33 cellular contexts compared by ENCODE assay signal in genomic region chr4:178320003-178320402, GRCh38.
"Had no signal": no experiment of that assay in that cellular context is flagged by ENCODE, and none has a peak within 500 bp of the region (broad histone marks: within the 10 kb centered on the region; RNA-seq: fewer than 3 reads in every experiment).

No MANE protein-coding gene starts in this region.

- H3K27me3 ChIP-seq: adrenal gland, ascending aorta, body of pancreas, brain microvascular endothelial cell, breast epithelium, cardiac muscle cell had no signal

- H3K27ac ChIP-seq: adrenal gland, ascending aorta, body of pancreas, brain microvascular endothelial cell, breast epithelium, cardiac muscle cell had no signal

- ATAC-seq: activated naive CD4-positive, alpha-beta T cell treated with anti-CD3 and anti-CD28 coated beads, Interleukin-2, amount 50 U/mL, for 72 hours; activated naive CD8-positive, alpha-beta T cell treated with anti-CD3 and anti-CD28 coated beads, Interleukin-2, amount 50 U/mL, for 24 hours; activated T-cell treated with anti-CD3 and anti-CD28 coated beads, Interleukin-2, amount 50 U/mL, for 4 hours; activated T-cell treated with anti-CD3 and anti-CD28 coated beads, Interleukin-2, amount 50 U/mL, for 72 hours; activated T-helper 17 cell treated with anti-CD3 and anti-CD28 coated beads, Interleukin-2, amount 50 U/mL, for 72 hours; body of pancreas had no signal

- FAIRE-seq: astrocyte, bronchial epithelial cell had no signal

- H3K4me1 ChIP-seq: adrenal gland, ascending aorta, body of pancreas, breast epithelium had no signal

- H3K36me3 ChIP-seq: adrenal gland, ascending aorta, brain microvascular endothelial cell, breast epithelium, cardiac muscle cell had no signal

- DNase-seq: activated effector memory CD4-positive, alpha-beta T cell treated with anti-CD3 and anti-CD28 coated beads, Interleukin-2, amount 50 U/mL, for 16 hours; activated effector memory CD4-positive, alpha-beta T cell treated with Interleukin-2 at 50 U/mL for 16 hours; activated gamma-delta T cell; activated gamma-delta T cell treated with Interleukin-2 at 50 U/mL for 16 hours; activated naive CD4-positive, alpha-beta T cell; activated naive CD4-positive, alpha-beta T cell treated with anti-CD3 and anti-CD28 coated beads for 36 hours; activated naive CD4-positive, alpha-beta T cell treated with anti-CD3 and anti-CD28 coated beads, Interleukin-2, amount 10 ng/mL, durations not matched to agents 7 days and 5 days; activated naive CD4-positive, alpha-beta T cell treated with anti-CD3 and anti-CD28 coated beads, Interleukin-2, amount 50 U/mL, for 16 hours; activated naive CD4-positive, alpha-beta T cell treated with Interleukin-2 at 50 U/mL for 16 hours; activated naive CD8-positive, alpha-beta T cell treated with anti-CD3 and anti-CD28 coated beads for 36 hours; activated naive CD8-positive, alpha-beta T cell treated with anti-CD3 and anti-CD28 coated beads, Interleukin-2, amount 10 ng/mL, durations not matched to agents 7 days and 5 days; activated naive CD8-positive, alpha-beta T cell treated with anti-CD3 and anti-CD28 coated beads, Interleukin-2, amount 50 U/mL, for 24 hours; activated T-cell treated with anti-CD3 and anti-CD28 coated beads, Interleukin-2, amount 50 U/mL, for 24 hours; activated T-cell treated with anti-CD3 and anti-CD28 coated beads, Interleukin-2, amount 50 U/mL, for 4 hours; activated T-cell treated with anti-CD3 and anti-CD28 coated beads, Interleukin-2, amount 50 U/mL, for 48 hours; activated T-cell treated with anti-CD3 and anti-CD28 coated beads, Interleukin-2, amount 50 U/mL, for 72 hours; adrenal gland; amniotic stem cell; amygdala; anterior cingulate cortex; aorta; body of pancreas; brain microvascular endothelial cell; caudate nucleus; central memory CD4-positive, alpha-beta T cell; cerebellar nuclear complex had no signal

- H3K4me3 ChIP-seq: adrenal gland, ascending aorta, body of pancreas, breast epithelium, cardiac muscle cell had no signal
